ENCODE assay signal across 8 cellular contexts in the genomic region with DNA sequence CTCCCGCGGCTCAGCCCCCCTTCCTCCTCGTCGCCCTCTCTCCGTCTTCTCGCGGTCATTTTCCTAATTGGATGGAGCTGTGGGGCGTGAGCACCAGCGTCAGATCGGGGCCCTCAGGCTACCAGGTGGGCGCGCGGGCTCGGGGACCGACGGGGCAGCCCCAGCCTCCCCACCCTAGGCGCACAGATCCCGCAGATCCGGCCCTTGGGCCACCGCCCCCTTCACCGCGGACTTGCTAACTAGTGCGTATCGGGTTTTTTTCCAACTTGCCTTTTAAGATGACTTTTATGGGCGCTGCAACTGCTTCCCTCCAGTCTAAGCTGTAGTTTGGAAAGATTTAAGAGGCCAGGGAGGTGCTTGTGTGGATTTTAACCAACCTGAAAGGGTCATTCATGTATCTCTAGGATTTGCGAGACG. TPM values are rescaled to one million over a fixed set of nuclear protein-coding genes. Genes with fewer than 3 reads are reported as not detected.
DNase-seq lines count a peak whose midpoint lies in the region; ATAC-seq and TF ChIP-seq lines count a peak whose summit lies in the region.

No MANE protein-coding gene starts in this region.

- no peaks in the 10 kb centered on the region for H3K9me3 Mint-ChIP-seq in endodermal cell

- TF ChIP-seq CTCF in WI38 (IDR thresholded peaks at IDR 0.05; ENCODE audit: low read depth, low read length), result no peak
- TF ChIP-seq CTCF in endodermal cell (conservative IDR thresholded peaks at IDR 0.05), result no peak
- no peak for TF ChIP-seq CTCF in mucosa of descending colon (IDR thresholded peaks at IDR 0.05)
- TF ChIP-seq CTCF in tibial nerve (IDR thresholded peaks at IDR 0.05), result no peak

- H3K27me3 ChIP-seq in HUES64 (ENCODE audit: insufficient read depth, low read length) (0 out of 2 replicates have a peak, but pooled peaks cover 5% of the 10 kb centered on the region), endodermal cell (ENCODE audit: control insufficient read depth, insufficient read depth, low read length, poor library complexity, severe bottlenecking) (no peaks in the 10 kb centered on the region), tibial nerve (no peaks in the 10 kb centered on the region)

- peak; percentile 24 for DNase-seq in stimulated activated CD4-positive, alpha-beta T cell treated with anti-CD3 and anti-CD28 coated beads, Interleukin-12 subunit alpha, Interleukin-12 subunit beta, amount 100 ng/mL, for 4 hours
- DNase-seq in stimulated activated CD4-positive, alpha-beta T cell treated with anti-CD3 and anti-CD28 coated beads, Interleukin-2, amount 100 ng/mL, for 48 hours, result no peak
- DNase-seq in endodermal cell, result peak; percentile 77
- peak; percentile 67 to 76 (median 73) for DNase-seq in mucosa of descending colon
- no peak for DNase-seq in tibial nerve (ENCODE audit: low spot score in 2 of 2)

- H3K4me3 ChIP-seq in HUES64 (ENCODE audit: low read length) (peak overlapping the region; percentile 80), WI38 (ENCODE audit: low read depth, low read length) (peak overlapping the region; percentile 68), endodermal cell (ENCODE audit: low read length) (peak overlapping the region; percentile 84), mucosa of descending colon (peak overlapping the region; percentile 65), tibial nerve (peak overlapping the region; percentile 67 to 94 (median 76))

- peaks cover 41% of the 10 kb centered on the region for H3K4me1 ChIP-seq in HUES64 (ENCODE audit: insufficient read depth, low read length)
- peaks cover 35% of the 10 kb centered on the region for H3K4me1 ChIP-seq in endodermal cell (ENCODE audit: control insufficient read depth, insufficient read depth, low read length)
- H3K4me1 ChIP-seq in mucosa of descending colon (ENCODE audit: low read depth), result peaks cover 50% of the 10 kb centered on the region
- peaks cover 0 to 57% (median 19%) of the 10 kb centered on the region in 4 donors for H3K4me1 ChIP-seq in tibial nerve

- H3K36me3 ChIP-seq in HUES64 (ENCODE audit: insufficient read depth, low read length) (no peaks in the 10 kb centered on the region), endodermal cell (ENCODE audit: control insufficient read depth, insufficient read depth, low read length) (no peaks in the 10 kb centered on the region), mucosa of descending colon (ENCODE audit: low read depth) (no peaks in the 10 kb centered on the region), tibial nerve (no peaks in the 10 kb centered on the region)

- TF ChIP-seq POLR2A in tibial nerve (IDR thresholded peaks at IDR 0.05), result no peak

- no peak for TF ChIP-seq EP300 in tibial nerve (IDR thresholded peaks at IDR 0.05)

- peak overlapping the region; percentile 44 for H3K27ac Mint-ChIP-seq in endodermal cell

- no peaks in the 10 kb centered on the region for H3K27me3 Mint-ChIP-seq in endodermal cell (ENCODE audit: insufficient read depth)

- H3K9me3 ChIP-seq in HUES64 (ENCODE audit: insufficient read depth, low read depth, low read length) (no peaks in the 10 kb centered on the region), endodermal cell (ENCODE audit: control insufficient read depth, low read length) (no peaks in the 10 kb centered on the region), mucosa of descending colon (no peaks in the 10 kb centered on the region), tibial nerve (no peaks in the 10 kb centered on the region)

- H3K36me3 Mint-ChIP-seq in endodermal cell (ENCODE audit: low read depth), result peaks cover 2% of the 10 kb centered on the region

- WGBS in HUES64, result 1% methylated on average over 27 of the region's 27 CpGs
- 3 to 4% methylated on average over 8 to 27 of the region's 27 CpGs for WGBS in endodermal cell (ENCODE audit: insufficient coverage in 1 of 2, insufficient read length in 1 of 2), 2 experiments
- 3 to 6% methylated on average over 5 to 26 of the region's 27 CpGs for WGBS in tibial nerve, 2 donors

- H3K4me1 Mint-ChIP-seq in endodermal cell, result peaks cover 48% of the 10 kb centered on the region

- peak overlapping the region; percentile 50; the same call in 1 of the 2 replicates for H3K27ac ChIP-seq in HUES64 (ENCODE audit: low read depth, low read length)
- no peak overlapping the region for H3K27ac ChIP-seq in endodermal cell (ENCODE audit: low read depth, low read length)
- peak overlapping the region; percentile 78 to 96 (median 93) for H3K27ac ChIP-seq in tibial nerve

- intact Hi-C loops in mucosa of descending colon (cut with DNase I, micrococcal nuclease), result no loop called here

- H3K4me3 Mint-ChIP-seq in endodermal cell, result peak overlapping the region; percentile 87

- peak overlapping the region; percentile 79 for H3K9ac ChIP-seq in HUES64 (ENCODE audit: low read depth, low read length)
- H3K9ac ChIP-seq in endodermal cell (ENCODE audit: extremely low read depth, low read length, poor library complexity, severe bottlenecking), result peak overlapping the region; percentile 29

- ATAC-seq in mucosa of descending colon, result peak; percentile 22
- ATAC-seq in HG02938 (IDR thresholded peaks at IDR 0.05; ENCODE audit: unreplicated experiment), result no peak

RNA-seq across cellular contexts. Expression of gene ZNF710, which starts 1.3 kb away (rescaled TPM):
- 22.4 TPM for polyA plus RNA-seq in HUES64 (2013, experiment 1 of 2)
- polyA plus RNA-seq in HUES64 (2013, experiment 2 of 2), result 20.4 TPM
- total RNA-seq in endodermal cell (10 to 100 TPM; 31.8 to 39.1 TPM), mucosa of descending colon (10 to 100 TPM; 30.9 to 42.7 (median 40.2) TPM), tibial nerve (10 to 100 TPM in 3 of 4 donors, 1 to 10 TPM in 1; 9.0 to 15.6 (median 11.2) TPM)
- 37.1 TPM for polyA plus RNA-seq in endodermal cell (2013, experiment 1 of 2)
- polyA plus RNA-seq in endodermal cell (2013, experiment 2 of 2), result 33.8 TPM

Comparison
In these comparisons a context has a peak if more than half of its experiments do, and no peak if none do; other contexts are left out.
1. DNase-seq: peak in stimulated activated CD4-positive, alpha-beta T cell treated with anti-CD3 and anti-CD28 coated beads, Interleukin-12 subunit alpha, Interleukin-12 subunit beta, amount 100 ng/mL, for 4 hours (single experiment), endodermal cell (single experiment) and mucosa of descending colon (3 of 3); none in stimulated activated CD4-positive, alpha-beta T cell treated with anti-CD3 and anti-CD28 coated beads, Interleukin-2, amount 100 ng/mL, for 48 hours (0 of 2) and tibial nerve (0 of 2).
2. Peak in every context shown above with its lines, with median percentiles within 50 percentile points of each other: H3K4me3 ChIP-seq.